ENCODE assay signal across 1 cellular context in genomic region chr16:87367556-87367955, GRCh38.
TF ChIP-seq lines count a peak whose summit lies in the region.

No MANE protein-coding gene starts in this region.

TF ChIP-seq in GM12878, 131 proteins besides CTCF, POLR2A, EP300 and RAD21:
- TF ChIP-seq ZSCAN29 (IDR thresholded peaks at IDR 0.05): no peak
- TF ChIP-seq MXI1 (IDR thresholded peaks at IDR 0.05; ENCODE audit: low read depth, low read length): no peak
- TF ChIP-seq NFYA (IDR thresholded peaks at IDR 0.05; ENCODE audit: borderline replicate concordance, low read depth, low read length): no peak
- TF ChIP-seq NR2C2 (IDR thresholded peaks at IDR 0.05; ENCODE audit: borderline replicate concordance, control insufficient read depth, insufficient read length, low read depth): peak; percentile 33
